ENCODE assay signal across 29 cellular contexts in the genomic region with DNA sequence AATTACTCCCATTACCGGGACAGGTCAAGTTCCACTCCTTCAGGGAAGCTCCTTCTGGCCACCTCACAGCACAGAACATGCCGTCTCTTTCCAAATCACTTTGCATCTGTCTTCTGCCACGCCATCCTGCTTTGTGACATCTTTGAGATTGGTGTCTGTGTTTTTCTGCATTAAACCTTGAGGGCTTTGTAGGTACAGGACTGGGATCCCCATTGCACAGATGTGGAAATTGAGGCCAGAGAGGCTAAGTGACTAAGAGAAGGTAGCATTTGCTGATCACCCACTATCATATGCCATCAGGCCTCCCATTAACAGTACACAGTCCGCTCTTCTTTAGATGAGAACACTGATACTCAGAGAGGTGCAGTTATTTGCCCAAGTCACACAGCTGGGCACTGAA. TPM values are rescaled to one million over a fixed set of nuclear protein-coding genes. Genes with fewer than 3 reads are reported as not detected.
"Had no signal": no experiment of that assay in that cellular context is flagged by ENCODE, and none has a peak within 500 bp of the region (broad histone marks: within the 10 kb centered on the region; RNA-seq: fewer than 3 reads in every experiment).

No MANE protein-coding gene starts in this region.

- H3K27ac ChIP-seq: stomach, suprapubic skin, testis, thoracic aorta, thyroid gland, tibial artery, transverse colon, upper lobe of left lung, upper lobe of right lung, uterus, vagina had no signal

- H3K27me3 ChIP-seq: suprapubic skin, testis, thyroid gland, tibial nerve, upper lobe of left lung, upper lobe of right lung, uterus, vagina had no signal

- H3K9me3 ChIP-seq: suprapubic skin, testis, thoracic aorta, thyroid gland, tibial artery, transverse colon, upper lobe of left lung, upper lobe of right lung, uterus, vagina had no signal

- H3K9me3 Mint-ChIP-seq: stimulated activated effector memory CD8-positive, alpha-beta T cell treated with anti-CD3 and anti-CD28 coated beads, Interleukin-12 subunit alpha, Interleukin-12 subunit beta, amount 100 ng/mL, for 72 hours; stimulated activated memory B cell treated with anti-CD40 and anti-IgM and Interleukin-4, amounts not matched to agents 10 μg/mL and 1 μg/mL and 100 μg/mL, for 72 hours; type B pancreatic cell had no signal

- H3K36me3 ChIP-seq: stomach, suprapubic skin, thoracic aorta, thyroid gland, tibial artery, tibial nerve, transverse colon, upper lobe of left lung, upper lobe of right lung, uterus, vagina had no signal

- H3K4me1 ChIP-seq: testis, upper lobe of right lung, uterus had no signal

- FAIRE-seq: urothelium cell line had no signal

- H3K36me3 Mint-ChIP-seq: stimulated activated effector memory CD8-positive, alpha-beta T cell treated with anti-CD3 and anti-CD28 coated beads, Interleukin-12 subunit alpha, Interleukin-12 subunit beta, amount 100 ng/mL, for 72 hours; stimulated activated memory B cell treated with anti-CD40 and anti-IgM and Interleukin-4, amounts not matched to agents 10 μg/mL and 1 μg/mL and 100 μg/mL, for 72 hours; type B pancreatic cell had no signal

- DNase-seq: stimulated activated CD4-positive, alpha-beta T cell treated with anti-CD3 and anti-CD28 coated beads, Interleukin-2, amount 100 ng/mL, for 48 hours; stimulated activated CD4-positive, alpha-beta T cell treated with anti-CD3 and anti-CD28 coated beads, Interleukin-4, amount 100 ng/mL, for 1 hour; stimulated activated CD4-positive, alpha-beta T cell treated with anti-CD3 and anti-CD28 coated beads, Interleukin-4, amount 100 ng/mL, for 24 hours; stimulated activated CD4-positive, alpha-beta T cell treated with anti-CD3 and anti-CD28 coated beads, Interleukin-4, amount 100 ng/mL, for 4 hours; stimulated activated CD8-positive, alpha-beta memory T cell treated with anti-CD3 and anti-CD28 coated beads, Interleukin-4, amount 100 ng/mL, for 48 hours; stimulated activated naive B cell treated with anti-CD40 and anti-IgM and Interleukin-4, amounts not matched to agents 10 μg/mL and 1 μg/mL and 100 μg/mL, for 72 hours; stimulated activated naive CD4-positive, alpha-beta T cell; stimulated activated naive CD4-positive, alpha-beta T cell treated with Interleukin-2 at 50 U/mL for 16 hours; stimulated activated naive CD8-positive, alpha-beta T cell treated with anti-CD3 and anti-CD28 coated beads, Interleukin-15, amount 100 ng/mL, for 72 hours; stimulated activated naive CD8-positive, alpha-beta T cell treated with anti-CD3 and anti-CD28 coated beads, Interleukin-15, Interleukin-2, amounts not matched to agents 100 U/mL and 50 U/mL, for 24 hours; stomach; substantia nigra; testis; thyroid gland; tibial artery; transverse colon; trophoblast cell; upper lobe of left lung; upper lobe of right lung; uterus had no signal

- H3K4me3 Mint-ChIP-seq: stimulated activated effector memory CD8-positive, alpha-beta T cell treated with anti-CD3 and anti-CD28 coated beads, Interleukin-12 subunit alpha, Interleukin-12 subunit beta, amount 100 ng/mL, for 72 hours; stimulated activated memory B cell treated with anti-CD40 and anti-IgM and Interleukin-4, amounts not matched to agents 10 μg/mL and 1 μg/mL and 100 μg/mL, for 72 hours; stimulated activated naive B cell treated with anti-CD40 and anti-IgM and Interleukin-4, amounts not matched to agents 10 μg/mL and 1 μg/mL and 100 μg/mL, for 72 hours; stimulated activated naive CD8-positive, alpha-beta T cell treated with anti-CD3 and anti-CD28 coated beads, Interleukin-15, amount 100 ng/mL, for 72 hours; stimulated activated naive CD8-positive, alpha-beta T cell treated with anti-CD3 and anti-CD28 coated beads, Interleukin-15, Interleukin-2, amounts not matched to agents 100 ng/mL and 50 ng/mL, for 24 hours; type B pancreatic cell had no signal

- ATAC-seq: stimulated activated effector memory CD8-positive, alpha-beta T cell treated with anti-CD3 and anti-CD28 coated beads, Interleukin-12 subunit alpha, Interleukin-12 subunit beta, amount 100 ng/mL, for 72 hours; stimulated activated memory B cell treated with anti-CD40 and anti-IgM and Interleukin-4, amounts not matched to agents 10 μg/mL and 1 μg/mL and 100 μg/mL, for 72 hours; stimulated activated naive B cell treated with anti-CD40 and anti-IgM and Interleukin-4, amounts not matched to agents 10 μg/mL and 1 μg/mL and 100 μg/mL, for 72 hours; stimulated activated naive CD8-positive, alpha-beta T cell treated with anti-CD3 and anti-CD28 coated beads, Interleukin-15, amount 100 ng/mL, for 72 hours; stimulated activated naive CD8-positive, alpha-beta T cell treated with anti-CD3 and anti-CD28 coated beads, Interleukin-15, Interleukin-2, amounts not matched to agents 100 U/mL and 50 U/mL, for 24 hours; upper lobe of right lung had no signal

- H3K27ac Mint-ChIP-seq: stimulated activated effector memory CD8-positive, alpha-beta T cell treated with anti-CD3 and anti-CD28 coated beads, Interleukin-12 subunit alpha, Interleukin-12 subunit beta, amount 100 ng/mL, for 72 hours; stimulated activated memory B cell treated with anti-CD40 and anti-IgM and Interleukin-4, amounts not matched to agents 10 μg/mL and 1 μg/mL and 100 μg/mL, for 72 hours; stimulated activated naive B cell treated with anti-CD40 and anti-IgM and Interleukin-4, amounts not matched to agents 10 μg/mL and 1 μg/mL and 100 μg/mL, for 72 hours; stimulated activated naive CD8-positive, alpha-beta T cell treated with anti-CD3 and anti-CD28 coated beads, Interleukin-15, amount 100 ng/mL, for 72 hours; stimulated activated naive CD8-positive, alpha-beta T cell treated with anti-CD3 and anti-CD28 coated beads, Interleukin-15, Interleukin-2, amounts not matched to agents 100 ng/mL and 50 ng/mL, for 24 hours; type B pancreatic cell had no signal

- H3K4me3 ChIP-seq: stomach, suprapubic skin, testis, thoracic aorta, thyroid gland, tibial artery, tibial nerve, transverse colon, upper lobe of left lung, upper lobe of right lung, uterus, vagina had no signal

RNA-seq across cellular contexts. Expression of a gene that starts 9.5 kb away (rescaled TPM):
- total RNA-seq: upper lobe of right lung had no signal
